ENCODE assay signal across 8 cellular contexts in genomic region chr15:92881838-92882696, GRCh38. TPM values are rescaled to one million over a fixed set of nuclear protein-coding genes. Genes with fewer than 3 reads are reported as not detected.
DNase-seq lines count a peak whose midpoint lies in the region; ATAC-seq, FAIRE-seq and TF ChIP-seq lines count a peak whose summit lies in the region.

No MANE protein-coding gene starts in this region.

- H3K79me2 ChIP-seq in MM.1S (ENCODE audit: low read length): peaks cover 42% of the 10 kb centered on the region
- H3K79me2 ChIP-seq in neural cell (replicated peaks; ENCODE audit: insufficient read depth, low read length): peaks cover 54% of the 10 kb centered on the region

- H3K9me3 Mint-ChIP-seq in stimulated activated naive CD8-positive, alpha-beta T cell treated with anti-CD3 and anti-CD28 coated beads, Interleukin-15, amount 100 ng/mL, for 72 hours: no peaks in the 10 kb centered on the region

- no peak for TF ChIP-seq CTCF in MM.1S (IDR thresholded peaks at IDR 0.05; ENCODE audit: low read length)
- TF ChIP-seq CTCF in fibroblast of villous mesenchyme (IDR thresholded peaks at IDR 0.05; ENCODE audit: insufficient read depth, low read depth, low read length): no peak
- no peak for TF ChIP-seq CTCF in neural cell (IDR thresholded peaks at IDR 0.05; ENCODE audit: poor library complexity, severe bottlenecking)

- H3K27ac ChIP-seq in MM.1S (ENCODE audit: low read length) (peak overlapping the region; percentile 71), neural cell (ENCODE audit: low read length) (peak overlapping the region; percentile 98)

- H3K36me3 ChIP-seq in MM.1S (replicated peaks; ENCODE audit: insufficient read depth, low read length) (peaks cover 20% of the 10 kb centered on the region; the same call in 1 of the 2 replicates), neural cell (ENCODE audit: insufficient read depth, low read length) (peaks cover 7% of the 10 kb centered on the region)

- TF ChIP-seq EP300 in neural cell (conservative IDR thresholded peaks at IDR 0.05; ENCODE audit: poor library complexity, severe bottlenecking): peak; percentile 63

- H3K27me3 ChIP-seq in MM.1S (replicated peaks; ENCODE audit: insufficient read depth, low read length): no peaks in the 10 kb centered on the region
- no peaks in the 10 kb centered on the region for H3K27me3 ChIP-seq in neural cell (ENCODE audit: insufficient read depth, low read depth, low read length)

- H3K9me2 ChIP-seq in MM.1S (replicated peaks; ENCODE audit: insufficient read depth, low read length) (no peaks in the 10 kb centered on the region), neural cell (ENCODE audit: insufficient read depth, low read length) (no peaks in the 10 kb centered on the region)

- peaks cover 3% of the 10 kb centered on the region; the same call in 1 of the 2 replicates for H4K20me1 ChIP-seq in MM.1S (ENCODE audit: insufficient read depth, low read length)
- H4K20me1 ChIP-seq in neural cell (ENCODE audit: insufficient read depth): peaks cover 2% of the 10 kb centered on the region

- H3K4me2 ChIP-seq in MM.1S (ENCODE audit: low read depth, low read length): peak overlapping the region; percentile 66
- H3K4me2 ChIP-seq in neural cell (ENCODE audit: low read length): peak overlapping the region; percentile 92

- peak overlapping the region; percentile 94 to 95 for H3K4me3 Mint-ChIP-seq in stimulated activated naive CD8-positive, alpha-beta T cell treated with anti-CD3 and anti-CD28 coated beads, Interleukin-15, amount 100 ng/mL, for 72 hours

- ATAC-seq in stimulated activated naive CD8-positive, alpha-beta T cell treated with anti-CD3 and anti-CD28 coated beads, Interleukin-15, amount 100 ng/mL, for 72 hours: peak; percentile 95

- peak; percentile 63 for TF ChIP-seq RAD21 in neural cell (conservative IDR thresholded peaks at IDR 0.05)

- H3K27me3 Mint-ChIP-seq in stimulated activated naive CD8-positive, alpha-beta T cell treated with anti-CD3 and anti-CD28 coated beads, Interleukin-15, amount 100 ng/mL, for 72 hours: no peaks in the 10 kb centered on the region

- peak overlapping the region; percentile 99 for H3K27ac Mint-ChIP-seq in stimulated activated naive CD8-positive, alpha-beta T cell treated with anti-CD3 and anti-CD28 coated beads, Interleukin-15, amount 100 ng/mL, for 72 hours

- no peak overlapping the region for H2AFZ ChIP-seq in MM.1S (ENCODE audit: low read length)
- peak overlapping the region; percentile 23 for H2AFZ ChIP-seq in neural cell (ENCODE audit: low read depth, low read length)

- peaks cover 58% of the 10 kb centered on the region for H3K4me1 Mint-ChIP-seq in stimulated activated naive CD8-positive, alpha-beta T cell treated with anti-CD3 and anti-CD28 coated beads, Interleukin-15, amount 100 ng/mL, for 72 hours

- peak; percentile 99 for DNase-seq in HCEC 1CT
- DNase-seq in MM.1S: peak; percentile 99
- DNase-seq in SHP77 treated with DMSO at 0.1 percent for 48 hours (lab: John Stamatoyannopoulos, UW): peak; percentile 98
- peak; percentile 97 for DNase-seq in activated gamma-delta T cell treated with Interleukin-2 at 50 U/mL for 16 hours
- peak; percentile 100 for DNase-seq in fibroblast of villous mesenchyme (ENCODE audit: low read depth)
- DNase-seq in stimulated activated naive CD8-positive, alpha-beta T cell treated with anti-CD3 and anti-CD28 coated beads, Interleukin-15, amount 100 ng/mL, for 72 hours: peak; percentile 98 to 99

- peak overlapping the region; percentile 73 for H3K9ac ChIP-seq in MM.1S (ENCODE audit: low read length)
- peak overlapping the region; percentile 81 for H3K9ac ChIP-seq in neural cell (ENCODE audit: low read length)

- FAIRE-seq in G401.6 (lab: Jason Lieb, UNC): peak; percentile 97

- H3K4me1 ChIP-seq in MM.1S (ENCODE audit: low read length): peaks cover 29% of the 10 kb centered on the region

- H3K4me3 ChIP-seq in MM.1S (ENCODE audit: low read length) (peak overlapping the region; percentile 45), fibroblast of villous mesenchyme (ENCODE audit: low read depth, low read length) (peak overlapping the region; percentile 49), neural cell (ENCODE audit: low read length) (peak overlapping the region; percentile 64)

- H3F3A ChIP-seq in MM.1S (ENCODE audit: insufficient read depth, low read length) (0 out of 2 replicates have a peak, but pooled peaks cover 4% of the 10 kb centered on the region), neural cell (ENCODE audit: insufficient read depth, low read length, poor library complexity, severe bottlenecking) (no peaks in the 10 kb centered on the region)

- H3K9me3 ChIP-seq in MM.1S (replicated peaks; ENCODE audit: insufficient read depth, low read length) (no peaks in the 10 kb centered on the region), neural cell (ENCODE audit: low read length) (no peaks in the 10 kb centered on the region)

TF ChIP-seq in neural cell, 6 proteins besides CTCF, POLR2A, EP300 and RAD21:
- TF ChIP-seq SMC3 (conservative IDR thresholded peaks at IDR 0.05; ENCODE audit: poor library complexity) (peak; percentile 74), POLR2AphosphoS5 (IDR thresholded peaks at IDR 0.05) (peak; percentile 100), TAF1 (IDR thresholded peaks at IDR 0.05; ENCODE audit: low read depth) (peak; percentile 98), EZH2 (IDR thresholded peaks at IDR 0.05; ENCODE audit: borderline replicate concordance, insufficient read depth, low read length, poor library complexity, severe bottlenecking) (no peak), MXI1 (conservative IDR thresholded peaks at IDR 0.05; ENCODE audit: poor library complexity, severe bottlenecking) (no peak)
- TF ChIP-seq, protein P1, sequence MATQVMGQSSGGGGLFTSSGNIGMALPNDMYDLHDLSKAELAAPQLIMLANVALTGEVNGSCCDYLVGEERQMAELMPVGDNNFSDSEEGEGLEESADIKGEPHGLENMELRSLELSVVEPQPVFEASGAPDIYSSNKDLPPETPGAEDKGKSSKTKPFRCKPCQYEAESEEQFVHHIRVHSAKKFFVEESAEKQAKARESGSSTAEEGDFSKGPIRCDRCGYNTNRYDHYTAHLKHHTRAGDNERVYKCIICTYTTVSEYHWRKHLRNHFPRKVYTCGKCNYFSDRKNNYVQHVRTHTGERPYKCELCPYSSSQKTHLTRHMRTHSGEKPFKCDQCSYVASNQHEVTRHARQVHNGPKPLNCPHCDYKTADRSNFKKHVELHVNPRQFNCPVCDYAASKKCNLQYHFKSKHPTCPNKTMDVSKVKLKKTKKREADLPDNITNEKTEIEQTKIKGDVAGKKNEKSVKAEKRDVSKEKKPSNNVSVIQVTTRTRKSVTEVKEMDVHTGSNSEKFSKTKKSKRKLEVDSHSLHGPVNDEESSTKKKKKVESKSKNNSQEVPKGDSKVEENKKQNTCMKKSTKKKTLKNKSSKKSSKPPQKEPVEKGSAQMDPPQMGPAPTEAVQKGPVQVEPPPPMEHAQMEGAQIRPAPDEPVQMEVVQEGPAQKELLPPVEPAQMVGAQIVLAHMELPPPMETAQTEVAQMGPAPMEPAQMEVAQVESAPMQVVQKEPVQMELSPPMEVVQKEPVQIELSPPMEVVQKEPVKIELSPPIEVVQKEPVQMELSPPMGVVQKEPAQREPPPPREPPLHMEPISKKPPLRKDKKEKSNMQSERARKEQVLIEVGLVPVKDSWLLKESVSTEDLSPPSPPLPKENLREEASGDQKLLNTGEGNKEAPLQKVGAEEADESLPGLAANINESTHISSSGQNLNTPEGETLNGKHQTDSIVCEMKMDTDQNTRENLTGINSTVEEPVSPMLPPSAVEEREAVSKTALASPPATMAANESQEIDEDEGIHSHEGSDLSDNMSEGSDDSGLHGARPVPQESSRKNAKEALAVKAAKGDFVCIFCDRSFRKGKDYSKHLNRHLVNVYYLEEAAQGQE (IDR thresholded peaks at IDR 0.05; ENCODE audit: borderline replicate concordance): peak; percentile 92

RNA-seq across cellular contexts. Expression of gene CHD2, which starts 18.1 kb away (rescaled TPM):
- total RNA-seq in fibroblast of villous mesenchyme: 85.7 and 102 TPM in 2 replicates
- 101 and 113 TPM in 2 replicates for polyA plus RNA-seq in neural cell
- 222 and 250 TPM in 2 replicates for polyA minus RNA-seq in neural cell

Comparison
In these comparisons a context has a peak if more than half of its experiments do, and no peak if none do; other contexts are left out.
1. Peak in every context shown above with its lines: DNase-seq, ATAC-seq, H3K4me3 ChIP-seq and H3K27ac ChIP-seq.